In genomic region chr16:4839942-4840341, GRCh38 we compare ENCODE assay signal across 1 cellular context.
TF ChIP-seq lines count a peak whose summit lies in the region.

No MANE protein-coding gene starts in this region.

TF ChIP-seq in K562, 482 proteins besides CTCF, POLR2A, EP300 and RAD21:
- no peak for TF ChIP-seq NR1H2 (CRISPR knock-in tag; IDR thresholded peaks at IDR 0.05)
- peak; percentile 73 for TF ChIP-seq NFIC (IDR thresholded peaks at IDR 0.05)
- TF ChIP-seq ZNF740 (CRISPR knock-in tag; IDR thresholded peaks at IDR 0.05), result no peak
- no peak for TF ChIP-seq ZNF740 (tag; IDR thresholded peaks at IDR 0.05)
- no peak for TF ChIP-seq SP1 (CRISPR knock-in tag; IDR thresholded peaks at IDR 0.05)
